In the genomic region with DNA sequence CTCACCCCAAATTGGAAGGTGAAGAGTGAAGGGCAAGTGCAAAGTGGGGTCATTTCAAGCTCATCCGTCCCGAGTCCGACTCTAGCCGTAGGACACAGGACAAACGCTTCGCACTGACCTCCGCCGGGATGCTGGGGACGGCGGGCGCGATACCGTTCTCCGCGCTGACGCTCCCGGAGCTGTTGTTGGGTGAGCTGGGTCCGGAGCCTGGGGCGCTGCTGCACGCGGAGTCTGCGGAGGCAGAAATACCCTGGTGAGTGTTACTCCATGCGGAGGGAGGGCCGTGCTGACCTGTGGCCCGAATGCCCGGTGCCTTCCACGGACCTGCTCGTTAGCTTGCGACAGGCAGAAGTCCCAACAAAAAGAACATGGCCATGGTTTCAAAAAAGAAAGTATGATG, we compare ENCODE assay signal across 22 cellular contexts.
"Had no signal": no experiment of that assay in that cellular context is flagged by ENCODE, and none has a peak within 500 bp of the region (broad histone marks: within the 10 kb centered on the region; RNA-seq: fewer than 3 reads in every experiment).

No MANE protein-coding gene starts in this region.

- H3K27me3 Mint-ChIP-seq: dendritic cell treated with granulocyte-macrophage colony-stimulating factor and Interleukin-4, amounts not matched to agents 40 ng/mL and 50 ng/mL, for 4 days; naive thymus-derived CD8-positive, alpha-beta T cell; stimulated activated memory B cell treated with anti-CD40 and anti-IgM and Interleukin-4, amounts not matched to agents 10 μg/mL and 1 μg/mL and 100 μg/mL, for 72 hours; stimulated activated naive CD8-positive, alpha-beta T cell treated with anti-CD3 and anti-CD28 coated beads, Interleukin-15, Interleukin-2, amounts not matched to agents 100 ng/mL and 50 ng/mL, for 24 hours had no signal

- H3K9me3 Mint-ChIP-seq: dendritic cell treated with granulocyte-macrophage colony-stimulating factor and Interleukin-4, amounts not matched to agents 40 ng/mL and 50 ng/mL, for 4 days; stimulated activated naive CD8-positive, alpha-beta T cell treated with anti-CD3 and anti-CD28 coated beads, Interleukin-15, Interleukin-2, amounts not matched to agents 100 ng/mL and 50 ng/mL, for 24 hours had no signal

- DNase-seq: colonic mucosa; effector memory CD4-positive, alpha-beta T cell; foreskin keratinocyte; left cardiac atrium; lower lobe of right lung; naive thymus-derived CD8-positive, alpha-beta T cell; sigmoid colon; stimulated activated CD4-positive, alpha-beta T cell treated with anti-CD3 and anti-CD28 coated beads, Interleukin-4, amount 100 ng/mL, for 4 hours; transverse colon; upper lobe of right lung; uterus had no signal

- ATAC-seq: foreskin keratinocyte; gastroesophageal sphincter; heart left ventricle; left cardiac atrium; left lung; lower lobe of right lung; naive thymus-derived CD8-positive, alpha-beta T cell; pancreas; stimulated activated memory B cell treated with anti-CD40 and anti-IgM and Interleukin-4, amounts not matched to agents 10 μg/mL and 1 μg/mL and 100 μg/mL, for 72 hours; upper lobe of right lung had no signal

- H3K4me1 ChIP-seq: colonic mucosa, foreskin keratinocyte, left lung, lower lobe of right lung, pancreas, transverse colon, upper lobe of right lung, uterus had no signal

- H3K27me3 ChIP-seq: colonic mucosa, esophagus muscularis mucosa, foreskin keratinocyte, gastroesophageal sphincter, heart left ventricle, hepatocyte, left lung, neutrophil, pancreas, sigmoid colon, transverse colon, upper lobe of right lung, uterus had no signal

- H3K27ac ChIP-seq: colonic mucosa, foreskin keratinocyte, hepatocyte, left lung, lower lobe of right lung, neutrophil, pancreas, thoracic aorta, transverse colon, upper lobe of right lung, uterus had no signal

- H3K4me1 Mint-ChIP-seq: stimulated activated memory B cell treated with anti-CD40 and anti-IgM and Interleukin-4, amounts not matched to agents 10 μg/mL and 1 μg/mL and 100 μg/mL, for 72 hours had no signal

- H3K4me3 Mint-ChIP-seq: dendritic cell treated with granulocyte-macrophage colony-stimulating factor and Interleukin-4, amounts not matched to agents 40 ng/mL and 50 ng/mL, for 4 days; naive thymus-derived CD8-positive, alpha-beta T cell; stimulated activated memory B cell treated with anti-CD40 and anti-IgM and Interleukin-4, amounts not matched to agents 10 μg/mL and 1 μg/mL and 100 μg/mL, for 72 hours; stimulated activated naive CD8-positive, alpha-beta T cell treated with anti-CD3 and anti-CD28 coated beads, Interleukin-15, Interleukin-2, amounts not matched to agents 100 ng/mL and 50 ng/mL, for 24 hours had no signal

- H3K9me3 ChIP-seq: colonic mucosa, esophagus muscularis mucosa, gastroesophageal sphincter, heart left ventricle, left lung, lower lobe of right lung, neutrophil, pancreas, sigmoid colon, thoracic aorta, transverse colon, upper lobe of right lung, uterus had no signal

- H3K27ac Mint-ChIP-seq: dendritic cell treated with granulocyte-macrophage colony-stimulating factor and Interleukin-4, amounts not matched to agents 40 ng/mL and 50 ng/mL, for 4 days; stimulated activated memory B cell treated with anti-CD40 and anti-IgM and Interleukin-4, amounts not matched to agents 10 μg/mL and 1 μg/mL and 100 μg/mL, for 72 hours; stimulated activated naive CD8-positive, alpha-beta T cell treated with anti-CD3 and anti-CD28 coated beads, Interleukin-15, Interleukin-2, amounts not matched to agents 100 ng/mL and 50 ng/mL, for 24 hours had no signal

- H3K4me3 ChIP-seq: colonic mucosa, esophagus muscularis mucosa, gastroesophageal sphincter, heart left ventricle, hepatocyte, left lung, lower lobe of right lung, pancreas, sigmoid colon, thoracic aorta, transverse colon, upper lobe of right lung, uterus had no signal
